8 cellular contexts compared by ENCODE assay signal in the genomic region with DNA sequence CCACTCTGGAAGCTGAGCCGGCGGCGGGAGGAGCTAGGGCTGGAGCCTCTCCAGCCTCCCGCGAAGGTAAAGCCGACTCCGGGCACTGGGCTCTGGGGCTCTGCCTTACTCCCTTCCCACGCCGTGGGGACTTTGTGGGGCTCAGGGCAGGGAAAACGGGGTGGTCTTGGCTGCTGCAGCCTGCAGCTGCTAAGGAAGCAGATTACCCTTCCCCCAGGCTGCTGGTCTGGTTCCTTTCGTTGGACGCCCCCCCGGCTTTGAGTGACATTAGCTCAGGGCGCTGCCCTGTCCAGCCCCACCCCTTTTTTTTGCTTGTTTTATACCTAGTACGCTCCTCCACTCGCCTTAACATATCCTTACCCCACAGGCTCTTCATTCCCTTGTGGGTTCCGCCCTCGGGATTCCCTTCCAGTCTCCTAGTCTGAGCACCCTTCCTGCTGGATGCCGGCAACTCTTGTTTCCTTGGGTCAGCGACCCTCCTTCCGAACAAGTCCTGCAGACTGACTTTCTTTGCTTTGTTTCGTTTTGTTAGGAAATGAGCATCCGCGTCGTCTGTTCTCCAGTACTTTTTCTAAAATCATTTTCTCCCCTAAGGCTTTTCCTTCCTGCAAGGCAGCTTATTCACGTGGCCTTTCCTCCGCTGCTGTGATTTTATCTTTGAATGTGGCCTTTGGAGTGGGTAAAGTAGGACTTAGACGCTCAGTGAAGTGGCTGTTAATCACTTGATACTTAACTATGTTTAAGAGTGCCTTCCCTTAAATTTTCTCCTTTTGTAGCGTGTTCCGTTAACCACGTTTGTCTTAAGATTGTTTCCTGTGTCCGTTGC. TPM values are rescaled to one million over a fixed set of nuclear protein-coding genes. Genes with fewer than 3 reads are reported as not detected.
DNase-seq lines count a peak whose midpoint lies in the region; ATAC-seq and TF ChIP-seq lines count a peak whose summit lies in the region.

No MANE protein-coding gene starts in this region.

- ATAC-seq in GM21447 (IDR thresholded peaks at IDR 0.05; ENCODE audit: unreplicated experiment) (peak; percentile 49), left ventricle myocardium superior (peak; percentile 59)
- ATAC-seq in activated naive CD8-positive, alpha-beta T cell treated with anti-CD3 and anti-CD28 coated beads, Interleukin-2, amount 10 ng/mL, durations not matched to agents 7 days and 5 days (ENCODE audit: low read depth) = peak; percentile 50

- WGBS in prostate gland = under 1% methylated on average over 30 of the region's 32 CpGs

- H3K27me3 ChIP-seq in prostate gland (replicated peaks; ENCODE audit: insufficient read depth) = no peaks in the 10 kb centered on the region

- peak overlapping the region; percentile 98 for H3K27ac Mint-ChIP-seq in activated naive CD8-positive, alpha-beta T cell treated with anti-CD3 and anti-CD28 coated beads, Interleukin-2, amount 10 ng/mL, durations not matched to agents 7 days and 5 days

- POLR2A ChIA-PET in activated naive CD8-positive, alpha-beta T cell treated with anti-CD3 and anti-CD28 coated beads, Interleukin-2, amount 10 ng/mL, durations not matched to agents 7 days and 5 days (lab: Charles Lee) = interaction anchor here (0.6 to 2.3 kb wide), 12 partner anchors 9 to 1392 kb away, joined by 3 to 8 read pairs (median 3); a partner anchor contains a TSS

- intact Hi-C loops in left ventricle myocardium superior (cut with micrococcal nuclease) = no loop called here
- intact Hi-C loops in prostate gland (cut with DNase I) = loop anchor here (10.0 kb wide), 1 partner anchor 1033 kb away; a partner anchor contains a TSS

- peak overlapping the region; percentile 99 for H3K4me3 Mint-ChIP-seq in activated naive CD8-positive, alpha-beta T cell treated with anti-CD3 and anti-CD28 coated beads, Interleukin-2, amount 10 ng/mL, durations not matched to agents 7 days and 5 days

- H3K36me3 ChIP-seq in prostate gland = no peaks in the 10 kb centered on the region

- H3K36me3 Mint-ChIP-seq in activated naive CD8-positive, alpha-beta T cell treated with anti-CD3 and anti-CD28 coated beads, Interleukin-2, amount 10 ng/mL, durations not matched to agents 7 days and 5 days = peaks cover 13% of the 10 kb centered on the region

- peaks cover 28% of the 10 kb centered on the region for H3K4me1 Mint-ChIP-seq in activated naive CD8-positive, alpha-beta T cell treated with anti-CD3 and anti-CD28 coated beads, Interleukin-2, amount 10 ng/mL, durations not matched to agents 7 days and 5 days

- no peaks in the 10 kb centered on the region for H3K27me3 Mint-ChIP-seq in activated naive CD8-positive, alpha-beta T cell treated with anti-CD3 and anti-CD28 coated beads, Interleukin-2, amount 10 ng/mL, durations not matched to agents 7 days and 5 days

- no peak for TF ChIP-seq POLR2A in prostate gland (IDR thresholded peaks at IDR 0.05)

- peak overlapping the region; percentile 88 to 93 for H3K27ac ChIP-seq in prostate gland

- no peak for TF ChIP-seq CTCF in prostate gland (IDR thresholded peaks at IDR 0.05)

- no peaks in the 10 kb centered on the region for H3K4me1 ChIP-seq in prostate gland (replicated peaks)

- H3K9me3 Mint-ChIP-seq in activated naive CD8-positive, alpha-beta T cell treated with anti-CD3 and anti-CD28 coated beads, Interleukin-2, amount 10 ng/mL, durations not matched to agents 7 days and 5 days = no peaks in the 10 kb centered on the region

- no peaks in the 10 kb centered on the region for H3K9me3 ChIP-seq in prostate gland

- DNase-seq in EL (peak; percentile 81), HT-29 (ENCODE audit: low spot score) (peak; percentile 58), OCI-M1 (lab: John Stamatoyannopoulos, UW) (peak; percentile 85), left ventricle myocardium superior (no peak), prostate gland (ENCODE audit: low spot score) (peak; percentile 53), cortex of kidney (lab: John Stamatoyannopoulos, UW) (no peak)
- no peak for DNase-seq in activated naive CD8-positive, alpha-beta T cell treated with anti-CD3 and anti-CD28 coated beads, Interleukin-2, amount 10 ng/mL, durations not matched to agents 7 days and 5 days

- peak overlapping the region; percentile 81 to 90 for H3K4me3 ChIP-seq in prostate gland

RNA-seq across cellular contexts. Expression of a gene that starts 0.6 kb away (rescaled TPM):
- total RNA-seq in HT-29 (2014; rRNA removed; shearing (Covaris generic)) = 12.8 TPM in 2 replicates
- 10 to 100 TPM; 38.5 to 40.4 TPM for total RNA-seq in activated naive CD8-positive, alpha-beta T cell treated with anti-CD3 and anti-CD28 coated beads, Interleukin-2, amount 10 ng/mL, durations not matched to agents 7 days and 5 days
- total RNA-seq in left ventricle myocardium superior = 30.3 TPM
- 10 to 100 TPM; 25.0 to 46.2 TPM for total RNA-seq in prostate gland

Comparison
In these comparisons a context has a peak if more than half of its experiments do, and no peak if none do; other contexts are left out.
1. DNase-seq: peak in EL (single experiment), HT-29 (single experiment), OCI-M1 (single experiment) and prostate gland (single experiment); none in activated naive CD8-positive, alpha-beta T cell treated with anti-CD3 and anti-CD28 coated beads, Interleukin-2, amount 10 ng/mL, durations not matched to agents 7 days and 5 days (single experiment), left ventricle myocardium superior (single experiment) and cortex of kidney (single experiment).
2. Peak in every context shown above with its lines, with median percentiles within 50 percentile points of each other: ATAC-seq.